ENCODE assay signal across 23 cellular contexts in genomic region chr3:20076296-20076997, GRCh38.
"Had no signal": no experiment of that assay in that cellular context is flagged by ENCODE, and none has a peak within 500 bp of the region (broad histone marks: within the 10 kb centered on the region; RNA-seq: fewer than 3 reads in every experiment).

No MANE protein-coding gene starts in this region.

- FAIRE-seq: colon, endometrium, frontal cortex, kidney had no signal

- H3K9ac ChIP-seq: neural progenitor cell had no signal

- DNase-seq: activated CD4-positive, alpha-beta T cell treated with anti-CD3 and anti-CD28 coated beads, Interleukin-2, amount 10 ng/mL, durations not matched to agents 7 days and 5 days; activated CD8-positive, alpha-beta memory T cell treated with anti-CD3 and anti-CD28 coated beads for 24 hours; activated CD8-positive, alpha-beta memory T cell treated with anti-CD3 and anti-CD28 coated beads, Interleukin-2, amount 50 U/mL, for 48 hours; erythroblast; hypothalamus; kidney; left lung; midbrain; stimulated activated CD4-positive, alpha-beta T cell treated with anti-CD3 and anti-CD28 coated beads, Interleukin-2, amount 100 ng/mL, for 24 hours; stimulated activated naive CD8-positive, alpha-beta T cell treated with anti-CD3 and anti-CD28 coated beads, Interleukin-15, Interleukin-2, amounts not matched to agents 100 U/mL and 50 U/mL, for 24 hours; T-helper 1 cell; T1000 had no signal

- H3K4me3 Mint-ChIP-seq: activated CD4-positive, alpha-beta T cell treated with anti-CD3 and anti-CD28 coated beads, Interleukin-2, amount 10 ng/mL, durations not matched to agents 7 days and 5 days; activated naive CD8-positive, alpha-beta T cell; neural progenitor cell; type B pancreatic cell had no signal

- H3K27ac Mint-ChIP-seq: activated CD4-positive, alpha-beta T cell treated with anti-CD3 and anti-CD28 coated beads, Interleukin-2, amount 10 ng/mL, durations not matched to agents 7 days and 5 days; activated naive CD8-positive, alpha-beta T cell; neural progenitor cell; progenitor cell of endocrine pancreas; type B pancreatic cell had no signal

- H3K27me3 ChIP-seq: cardiac muscle cell, left lung, neural progenitor cell, suprapubic skin had no signal

- H3K9me3 Mint-ChIP-seq: activated CD4-positive, alpha-beta T cell treated with anti-CD3 and anti-CD28 coated beads, Interleukin-2, amount 10 ng/mL, durations not matched to agents 7 days and 5 days; neural progenitor cell; type B pancreatic cell had no signal

- H3K4me2 ChIP-seq: neural progenitor cell had no signal

- H2AFZ ChIP-seq: neural progenitor cell had no signal

- H3K9me3 ChIP-seq: left lung, suprapubic skin had no signal

- H3K27ac ChIP-seq: cardiac muscle cell, left lung, neural progenitor cell, suprapubic skin had no signal

- ATAC-seq: activated CD4-positive, CD25-positive, alpha-beta regulatory T cell treated with anti-CD3 and anti-CD28 coated beads, Interleukin-2, amount 50 U/mL, for 24 hours; left lung; SK-N-SH treated with all-trans-retinoic acid at 6 μM for 48 hours; stimulated activated naive CD8-positive, alpha-beta T cell treated with anti-CD3 and anti-CD28 coated beads, Interleukin-15, Interleukin-2, amounts not matched to agents 100 U/mL and 50 U/mL, for 24 hours had no signal

- H3K36me3 Mint-ChIP-seq: neural progenitor cell had no signal

- H3K36me3 ChIP-seq: cardiac muscle cell, left lung, neural progenitor cell, suprapubic skin had no signal

- H3K27me3 Mint-ChIP-seq: activated CD4-positive, alpha-beta T cell treated with anti-CD3 and anti-CD28 coated beads, Interleukin-2, amount 10 ng/mL, durations not matched to agents 7 days and 5 days; activated naive CD8-positive, alpha-beta T cell; progenitor cell of endocrine pancreas; type B pancreatic cell had no signal

- H3K4me3 ChIP-seq: cardiac muscle cell, left lung, neural progenitor cell, suprapubic skin had no signal
